In genomic region chr19:41821003-41821735, GRCh38 we compare ENCODE assay signal across 8 cellular contexts. TPM values are rescaled to one million over a fixed set of nuclear protein-coding genes. Genes with fewer than 3 reads are reported as not detected.
DNase-seq lines count a peak whose midpoint lies in the region; ATAC-seq lines count a peak whose summit lies in the region.

No MANE protein-coding gene starts in this region.

- H3K27ac Mint-ChIP-seq in activated naive CD4-positive, alpha-beta T cell treated with anti-CD3 and anti-CD28 coated beads for 36 hours, result no peak overlapping the region

- H3K36me3 Mint-ChIP-seq in activated naive CD4-positive, alpha-beta T cell treated with anti-CD3 and anti-CD28 coated beads for 36 hours (ENCODE audit: low read depth), result no peaks in the 10 kb centered on the region

- ATAC-seq in GM19035 (IDR thresholded peaks at IDR 0.05; ENCODE audit: unreplicated experiment), result no peak
- no peak for ATAC-seq in HG02759 (IDR thresholded peaks at IDR 0.05; ENCODE audit: unreplicated experiment)

- intact Hi-C loops in activated naive CD4-positive, alpha-beta T cell treated with anti-CD3 and anti-CD28 coated beads for 36 hours (cut with micrococcal nuclease), result loop anchor here (1.0 to 2.0 kb wide), 3 partner anchors 28 to 114 kb away; no protein-coding TSS in a partner anchor

- H3K9me3 Mint-ChIP-seq in activated naive CD4-positive, alpha-beta T cell treated with anti-CD3 and anti-CD28 coated beads for 36 hours, result no peaks in the 10 kb centered on the region

- H3K4me3 Mint-ChIP-seq in activated naive CD4-positive, alpha-beta T cell treated with anti-CD3 and anti-CD28 coated beads for 36 hours, result no peak overlapping the region

- H3K4me1 Mint-ChIP-seq in activated naive CD4-positive, alpha-beta T cell treated with anti-CD3 and anti-CD28 coated beads for 36 hours (ENCODE audit: low read depth), result no peaks in the 10 kb centered on the region

- CTCF ChIA-PET in activated naive CD4-positive, alpha-beta T cell treated with anti-CD3 and anti-CD28 coated beads for 36 hours (lab: Charles Lee), result interaction anchor here (0.5 to 4.6 kb wide), 15 partner anchors 10 to 1251 kb away, joined by 3 to 74 read pairs (median 3); partner anchors contain the start of gene CEACAM3

- DNase-seq in EH (ENCODE audit: low read depth) (peak; percentile 23), Kasumi-1 (lab: John Stamatoyannopoulos, UW) (peak; percentile 68 to 75), OCI-M1 (lab: John Stamatoyannopoulos, UW) (peak; percentile 79), iPS DF 19.7 (ENCODE audit: low read depth, low spot score) (peak; percentile 50)
- peak; percentile 72 for DNase-seq in activated naive CD4-positive, alpha-beta T cell treated with anti-CD3 and anti-CD28 coated beads for 36 hours
- DNase-seq in stimulated activated CD4-positive, alpha-beta T cell treated with anti-CD3 and anti-CD28 coated beads, Interleukin-2, amount 100 ng/mL, for 4 hours (ENCODE audit: low read depth), result peak; percentile 18

- H3K27me3 Mint-ChIP-seq in activated naive CD4-positive, alpha-beta T cell treated with anti-CD3 and anti-CD28 coated beads for 36 hours (ENCODE audit: low read depth), result peaks cover 5% of the 10 kb centered on the region

RNA-seq across cellular contexts. Expression of gene LYPD4, which starts 23.3 kb away (rescaled TPM):
- not detected for total RNA-seq in activated naive CD4-positive, alpha-beta T cell treated with anti-CD3 and anti-CD28 coated beads for 36 hours

RNA-seq across cellular contexts. Expression of gene DMRTC2, which starts 23.7 kb away (rescaled TPM):
- total RNA-seq in activated naive CD4-positive, alpha-beta T cell treated with anti-CD3 and anti-CD28 coated beads for 36 hours, result not detected

RNA-seq across cellular contexts. Expression of gene CEACAM3, which starts 24.8 kb away (rescaled TPM):
- not detected for total RNA-seq in activated naive CD4-positive, alpha-beta T cell treated with anti-CD3 and anti-CD28 coated beads for 36 hours

RNA-seq across cellular contexts. Expression of gene RPS19, which starts 38.9 kb away (rescaled TPM):
- 1,000 to 10,000 TPM; 4,092 to 4,109 TPM for total RNA-seq in activated naive CD4-positive, alpha-beta T cell treated with anti-CD3 and anti-CD28 coated beads for 36 hours

RNA-seq across cellular contexts. Expression of gene CD79A, which starts 55.9 kb away (rescaled TPM):
- 1 to 10 TPM; 2.5 to 2.7 TPM for total RNA-seq in activated naive CD4-positive, alpha-beta T cell treated with anti-CD3 and anti-CD28 coated beads for 36 hours

Comparison
In these comparisons a context has a peak if more than half of its experiments do, and no peak if none do; other contexts are left out.
1. DNase-seq: peak in every context shown above with its lines; median percentile 79 in OCI-M1; 72 in activated naive CD4-positive, alpha-beta T cell treated with anti-CD3 and anti-CD28 coated beads for 36 hours; 72 in Kasumi-1; 50 in iPS DF 19.7; 23 in EH; 18 in stimulated activated CD4-positive, alpha-beta T cell treated with anti-CD3 and anti-CD28 coated beads, Interleukin-2, amount 100 ng/mL, for 4 hours.